19 cellular contexts compared by ENCODE assay signal in genomic region chr3:95408464-95408862, GRCh38.
"Had no signal": no experiment of that assay in that cellular context is flagged by ENCODE, and none has a peak within 500 bp of the region (broad histone marks: within the 10 kb centered on the region; RNA-seq: fewer than 3 reads in every experiment).

No MANE protein-coding gene starts in this region.

- H3K4me3 ChIP-seq: breast epithelium, esophagus squamous epithelium, lower lobe of right lung, thyroid gland had no signal

- H3K36me3 ChIP-seq: breast epithelium, esophagus squamous epithelium, lower lobe of right lung, thyroid gland had no signal

- DNase-seq: activated CD4-positive, alpha-beta T cell treated with anti-CD3 and anti-CD28 coated beads, Interleukin-2, amount 50 U/mL, for 1 hour; activated CD8-positive, alpha-beta memory T cell treated with anti-CD3 and anti-CD28 coated beads, Interleukin-2, amount 50 U/mL, for 4 hours; activated effector memory CD4-positive, alpha-beta T cell treated with Interleukin-2 at 50 U/mL for 16 hours; activated naive CD4-positive, alpha-beta T cell treated with anti-CD3 and anti-CD28 coated beads, Interleukin-2, amount 10 ng/mL, durations not matched to agents 7 days and 5 days; activated T-cell treated with anti-CD3 and anti-CD28 coated beads, Interleukin-2, amount 50 U/mL, for 4 hours; effector memory CD4-positive, alpha-beta T cell; esophagus squamous epithelium; lower lobe of right lung; nucleus accumbens; retina; stimulated activated CD4-positive, alpha-beta T cell treated with anti-CD3 and anti-CD28 coated beads, Interleukin-2, amount 100 ng/mL, for 24 hours; stimulated activated naive CD4-positive, alpha-beta T cell treated with Interleukin-2 at 50 U/mL for 16 hours; T-helper 1 cell; T1000; thyroid gland had no signal

- H3K27me3 ChIP-seq: breast epithelium, esophagus squamous epithelium, thyroid gland had no signal

- H3K27ac ChIP-seq: breast epithelium, esophagus squamous epithelium, lower lobe of right lung had no signal

- H3K9me3 ChIP-seq: breast epithelium, esophagus squamous epithelium, lower lobe of right lung, thyroid gland had no signal

- ATAC-seq: activated CD4-positive, CD25-positive, alpha-beta regulatory T cell treated with anti-CD3 and anti-CD28 coated beads, Interleukin-2, amount 50 U/mL, for 24 hours; activated T-cell treated with anti-CD3 and anti-CD28 coated beads, Interleukin-2, amount 50 U/mL, for 4 hours; lower lobe of right lung; natural killer cell treated with Interleukin-12 subunit alpha and Interleukin-12 subunit beta and Interleukin-15 and Interleukin-18, amount 100 ng/mL, for 72 hours; SK-N-SH treated with all-trans-retinoic acid at 6 μM for 48 hours had no signal

- H3K4me1 ChIP-seq: breast epithelium, esophagus squamous epithelium, lower lobe of right lung, thyroid gland had no signal
